Comparison of ENCODE assay signal across 19 cellular contexts in the genomic region with DNA sequence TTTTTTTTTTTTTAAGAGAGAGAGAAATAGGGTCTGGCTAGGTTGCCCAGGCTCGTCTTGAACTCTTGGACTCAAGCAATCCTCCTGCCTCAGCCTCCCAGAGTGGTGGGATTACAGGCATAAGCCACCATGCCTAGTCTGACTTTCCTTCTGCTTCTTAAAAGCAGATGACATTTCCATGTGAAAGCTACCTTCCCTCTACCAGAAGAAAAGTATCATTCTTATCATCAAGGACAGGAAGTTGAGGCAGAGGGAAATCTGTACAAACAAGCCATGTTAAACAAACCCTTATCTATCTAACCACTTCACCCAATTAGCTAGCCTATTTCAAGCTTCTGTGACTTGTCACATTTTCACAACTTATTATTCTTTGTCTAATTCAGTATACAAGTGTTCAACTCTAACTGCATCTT. TPM values are rescaled to one million over a fixed set of nuclear protein-coding genes. Genes with fewer than 3 reads are reported as not detected.
DNase-seq lines count a peak whose midpoint lies in the region; ATAC-seq, FAIRE-seq and TF ChIP-seq lines count a peak whose summit lies in the region.
"Had no signal": no experiment of that assay in that cellular context is flagged by ENCODE, and none has a peak within 500 bp of the region (broad histone marks: within the 10 kb centered on the region; RNA-seq: fewer than 3 reads in every experiment).

No MANE protein-coding gene starts in this region.

- DNase-seq in activated naive CD4-positive, alpha-beta T cell treated with anti-CD3 and anti-CD28 coated beads, Interleukin-2, amount 50 U/mL, for 72 hours (ENCODE audit: low spot score in 2 of 2), result no peak
- DNase-seq in activated naive CD4-positive, alpha-beta T cell treated with Interleukin-2 at 50 U/mL for 16 hours, result no peak
- DNase-seq in GM12891 (ENCODE audit: insufficient read length, low spot score), result no peak
- no peak for DNase-seq in stimulated activated naive CD8-positive, alpha-beta T cell treated with anti-CD3 and anti-CD28 coated beads, Interleukin-15, amount 100 ng/mL, for 72 hours
- no peak for DNase-seq in activated CD4-positive, alpha-beta memory T cell treated with anti-CD3 and anti-CD28 coated beads, Interleukin-2, amount 10 ng/mL, durations not matched to agents 7 days and 5 days
- DNase-seq in HuH-7.5 (ENCODE audit: low spot score), result no peak
- DNase-seq: CD8-positive, alpha-beta memory T cell; MV-4-11; NCI-H1694 treated with DMSO at 0.1 percent for 48 hours; NCI-H2107; NCI-H510A; NCI-H748 treated with DMSO at 0.1 percent for 48 hours; NK-92 treated with Interleukin-12 subunit alpha and Interleukin-12 subunit beta, amount 100 ng/mL, for 24 hours; Right ventricle myocardium superior had no signal

- TF ChIP-seq POLR2A in GM12891 (IDR thresholded peaks at IDR 0.05; ENCODE audit: low read depth, low read length), result no peak

- H3K9me3 Mint-ChIP-seq in activated naive CD4-positive, alpha-beta T cell treated with anti-CD3 and anti-CD28 coated beads, Interleukin-2, amount 50 U/mL, for 72 hours, result peaks cover 3 to 11% of the 10 kb centered on the region in 2 donors
- H3K9me3 Mint-ChIP-seq in activated T-helper 17 cell treated with anti-CD3 and anti-CD28 coated beads, Interleukin-2, amount 50 U/mL, for 72 hours, result no peaks in the 10 kb centered on the region
- H3K9me3 Mint-ChIP-seq in stimulated activated naive CD8-positive, alpha-beta T cell treated with anti-CD3 and anti-CD28 coated beads, Interleukin-15, amount 100 ng/mL, for 72 hours, result no peaks in the 10 kb centered on the region
- peaks cover 8% of the 10 kb centered on the region for H3K9me3 Mint-ChIP-seq in activated CD4-positive, alpha-beta memory T cell treated with anti-CD3 and anti-CD28 coated beads, Interleukin-2, amount 10 ng/mL, durations not matched to agents 7 days and 5 days

- H3K36me3 Mint-ChIP-seq in activated naive CD4-positive, alpha-beta T cell treated with anti-CD3 and anti-CD28 coated beads, Interleukin-2, amount 50 U/mL, for 72 hours, result peaks cover 20 to 70% of the 10 kb centered on the region in 2 donors
- H3K36me3 Mint-ChIP-seq in activated T-helper 17 cell treated with anti-CD3 and anti-CD28 coated beads, Interleukin-2, amount 50 U/mL, for 72 hours (ENCODE audit: low read depth), result peaks cover 90% of the 10 kb centered on the region
- H3K36me3 Mint-ChIP-seq in activated CD4-positive, alpha-beta memory T cell treated with anti-CD3 and anti-CD28 coated beads, Interleukin-2, amount 10 ng/mL, durations not matched to agents 7 days and 5 days (ENCODE audit: low read depth), result peaks cover 79% of the 10 kb centered on the region

- CTCF ChIA-PET in activated CD4-positive, alpha-beta memory T cell treated with anti-CD3 and anti-CD28 coated beads, Interleukin-2, amount 10 ng/mL, durations not matched to agents 7 days and 5 days (lab: Charles Lee), result interaction anchor here (1.0 kb wide), 1 partner anchor 247 kb away, joined by 3 read pairs; no protein-coding TSS in a partner anchor

- ATAC-seq in activated naive CD4-positive, alpha-beta T cell treated with anti-CD3 and anti-CD28 coated beads, Interleukin-2, amount 50 U/mL, for 72 hours, result no peak
- ATAC-seq in activated T-helper 17 cell treated with anti-CD3 and anti-CD28 coated beads, Interleukin-2, amount 50 U/mL, for 72 hours (replicated peaks), result no peak
- no peak for ATAC-seq in stimulated activated naive CD8-positive, alpha-beta T cell treated with anti-CD3 and anti-CD28 coated beads, Interleukin-15, amount 100 ng/mL, for 72 hours
- ATAC-seq: A549 had no signal

- H3K4me1 Mint-ChIP-seq in activated T-helper 17 cell treated with anti-CD3 and anti-CD28 coated beads, Interleukin-2, amount 50 U/mL, for 72 hours, result peaks cover 33% of the 10 kb centered on the region
- peaks cover 74% of the 10 kb centered on the region for H3K4me1 Mint-ChIP-seq in stimulated activated naive CD8-positive, alpha-beta T cell treated with anti-CD3 and anti-CD28 coated beads, Interleukin-15, amount 100 ng/mL, for 72 hours
- peaks cover 41% of the 10 kb centered on the region for H3K4me1 Mint-ChIP-seq in activated CD4-positive, alpha-beta memory T cell treated with anti-CD3 and anti-CD28 coated beads, Interleukin-2, amount 10 ng/mL, durations not matched to agents 7 days and 5 days

- FAIRE-seq in GM12891 (lab: Jason Lieb, UNC), result peak; percentile 31
- FAIRE-seq: A549, D721Med, H54 had no signal

- H3K27me3 Mint-ChIP-seq in activated T-helper 17 cell treated with anti-CD3 and anti-CD28 coated beads, Interleukin-2, amount 50 U/mL, for 72 hours, result no peaks in the 10 kb centered on the region
- H3K27me3 Mint-ChIP-seq in stimulated activated naive CD8-positive, alpha-beta T cell treated with anti-CD3 and anti-CD28 coated beads, Interleukin-15, amount 100 ng/mL, for 72 hours, result no peaks in the 10 kb centered on the region
- no peaks in the 10 kb centered on the region for H3K27me3 Mint-ChIP-seq in activated CD4-positive, alpha-beta memory T cell treated with anti-CD3 and anti-CD28 coated beads, Interleukin-2, amount 10 ng/mL, durations not matched to agents 7 days and 5 days
- H3K27me3 Mint-ChIP-seq: CD8-positive, alpha-beta memory T cell had no signal

- POLR2A ChIA-PET in activated CD4-positive, alpha-beta memory T cell treated with anti-CD3 and anti-CD28 coated beads, Interleukin-2, amount 10 ng/mL, durations not matched to agents 7 days and 5 days (lab: Charles Lee), result interaction anchor here (1.1 kb wide), 1 partner anchor 10 kb away, joined by 3 read pairs; no protein-coding TSS in a partner anchor

- H3K27ac Mint-ChIP-seq in activated naive CD4-positive, alpha-beta T cell treated with anti-CD3 and anti-CD28 coated beads, Interleukin-2, amount 50 U/mL, for 72 hours, result peak overlapping the region; percentile 9 to 30
- H3K27ac Mint-ChIP-seq in activated T-helper 17 cell treated with anti-CD3 and anti-CD28 coated beads, Interleukin-2, amount 50 U/mL, for 72 hours, result peak overlapping the region; percentile 29
- H3K27ac Mint-ChIP-seq in stimulated activated naive CD8-positive, alpha-beta T cell treated with anti-CD3 and anti-CD28 coated beads, Interleukin-15, amount 100 ng/mL, for 72 hours, result peak overlapping the region; percentile 12 to 26
- H3K27ac Mint-ChIP-seq in activated CD4-positive, alpha-beta memory T cell treated with anti-CD3 and anti-CD28 coated beads, Interleukin-2, amount 10 ng/mL, durations not matched to agents 7 days and 5 days, result no peak overlapping the region

- H3K4me3 Mint-ChIP-seq in activated T-helper 17 cell treated with anti-CD3 and anti-CD28 coated beads, Interleukin-2, amount 50 U/mL, for 72 hours, result no peak overlapping the region
- no peak overlapping the region for H3K4me3 Mint-ChIP-seq in stimulated activated naive CD8-positive, alpha-beta T cell treated with anti-CD3 and anti-CD28 coated beads, Interleukin-15, amount 100 ng/mL, for 72 hours
- no peak overlapping the region for H3K4me3 Mint-ChIP-seq in activated CD4-positive, alpha-beta memory T cell treated with anti-CD3 and anti-CD28 coated beads, Interleukin-2, amount 10 ng/mL, durations not matched to agents 7 days and 5 days
- H3K4me3 Mint-ChIP-seq: CD8-positive, alpha-beta memory T cell had no signal

TF ChIP-seq in GM12891, 5 proteins besides CTCF, POLR2A, EP300 and RAD21:
- no peak for TF ChIP-seq POU2F2 (IDR thresholded peaks at IDR 0.05; ENCODE audit: low read depth, low read length)
- TF ChIP-seq POLR2AphosphoS5 (IDR thresholded peaks at IDR 0.05; ENCODE audit: low read depth, low read length), result no peak
- TF ChIP-seq TAF1 (IDR thresholded peaks at IDR 0.05; ENCODE audit: low read depth, low read length), result no peak
- no peak for TF ChIP-seq PAX5 (IDR thresholded peaks at IDR 0.05; ENCODE audit: insufficient read depth, low read length, severe bottlenecking)
- TF ChIP-seq SPI1 (IDR thresholded peaks at IDR 0.05; ENCODE audit: low read depth, low read length), result no peak

RNA-seq across cellular contexts. Expression of gene SAMSN1, which starts 54.8 kb away (rescaled TPM):
- total RNA-seq in activated naive CD4-positive, alpha-beta T cell treated with anti-CD3 and anti-CD28 coated beads, Interleukin-2, amount 50 U/mL, for 72 hours, result 10 to 100 TPM; 74.5 to 89.4 TPM
- 61.8 TPM for polyA plus RNA-seq in GM12891 (2012; ENCODE audit: low read depth, missing spikeins)
- total RNA-seq in activated T-helper 17 cell treated with anti-CD3 and anti-CD28 coated beads, Interleukin-2, amount 50 U/mL, for 72 hours, result 10 to 100 TPM; 76.9 to 93.3 TPM
- 10 to 100 TPM; 87.1 to 91.0 TPM for total RNA-seq in activated CD4-positive, alpha-beta memory T cell treated with anti-CD3 and anti-CD28 coated beads, Interleukin-2, amount 10 ng/mL, durations not matched to agents 7 days and 5 days
- polyA plus RNA-seq: BJ had no signal
